Comparison of ENCODE assay signal across 10 cellular contexts in the genomic region with DNA sequence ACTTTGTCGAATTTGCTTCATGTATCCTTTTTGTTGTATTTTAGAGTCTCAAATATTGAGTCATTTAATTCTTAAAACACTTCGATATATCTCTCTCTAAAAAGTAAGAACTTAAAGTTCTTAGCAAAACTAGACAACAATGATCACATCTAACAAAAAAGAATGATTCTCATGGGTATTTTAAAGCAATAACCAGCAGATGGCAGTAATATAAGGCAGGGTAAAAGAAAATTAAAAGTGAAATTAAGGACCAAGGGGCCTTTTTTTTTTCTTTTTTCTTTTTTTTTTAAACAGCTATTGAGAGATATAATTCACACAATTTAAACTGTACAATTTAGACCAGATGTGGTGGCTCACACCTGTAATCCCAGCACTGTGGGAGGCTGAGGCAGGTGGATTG. TPM values are rescaled to one million over a fixed set of nuclear protein-coding genes. Genes with fewer than 3 reads are reported as not detected.
A peak's percentile ranks its signal among the peaks of the same experiment; 100 is the strongest.
DNase-seq lines count a peak whose midpoint lies in the region; ATAC-seq, FAIRE-seq and TF ChIP-seq lines count a peak whose summit lies in the region.
"Had no signal": no experiment of that assay in that cellular context is flagged by ENCODE, and none has a peak within 500 bp of the region (broad histone marks: within the 10 kb centered on the region; RNA-seq: fewer than 3 reads in every experiment).

No MANE protein-coding gene starts in this region.

- H3K4me3 ChIP-seq in AG09309 (ENCODE audit: control insufficient read depth, low read depth, low read length) (no peak overlapping the region), RWPE2 (ENCODE audit: severe bottlenecking) (no peak overlapping the region)

- DNase-seq in AG09309 (ENCODE audit: low read depth): no peak
- DNase-seq in GM18507 (ENCODE audit: extremely low spot score, insufficient read length, low read depth): no peak
- no peak for DNase-seq in RWPE2 (ENCODE audit: low spot score)
- DNase-seq in foreskin keratinocyte: no peak
- DNase-seq in left colon: no peak
- DNase-seq in DMS79 treated with DMSO at 0.1 percent for 48 hours (lab: John Stamatoyannopoulos, UW): no peak
- DNase-seq: SHP77 had no signal

- no peaks in the 10 kb centered on the region for H3K9me3 ChIP-seq in RWPE2 (ENCODE audit: severe bottlenecking)

- H3K4me1 ChIP-seq in RWPE2 (ENCODE audit: insufficient read depth, poor library complexity, severe bottlenecking) (no peaks in the 10 kb centered on the region), foreskin keratinocyte (no peaks in the 10 kb centered on the region)

- peak; percentile 23 for TF ChIP-seq CTCF in AG09309 (IDR thresholded peaks at IDR 0.05; ENCODE audit: control insufficient read depth, insufficient read depth, low read depth, low read length, missing control alignments)
- peak; percentile 73 for TF ChIP-seq CTCF in RWPE2 (IDR thresholded peaks at IDR 0.05; ENCODE audit: poor library complexity, severe bottlenecking)
- peak; percentile 60 for TF ChIP-seq CTCF in foreskin keratinocyte (conservative IDR thresholded peaks at IDR 0.05)

- H3K36me3 ChIP-seq in RWPE2 (ENCODE audit: low read depth): peaks cover 43% of the 10 kb centered on the region

- FAIRE-seq in GM18507 (lab: Jason Lieb, UNC): peak; percentile 29
- FAIRE-seq: keratinocyte had no signal

- intact Hi-C loops in left colon (cut with DNase I, micrococcal nuclease): loop anchor here in 1 of 2 donors (5.0 kb wide), 1 partner anchor 126 kb away; no protein-coding TSS in a partner anchor

- H3K27ac ChIP-seq in RWPE2 (ENCODE audit: poor library complexity, severe bottlenecking) (no peak overlapping the region), foreskin keratinocyte (no peak overlapping the region)

- no peaks in the 10 kb centered on the region for H3K27me3 ChIP-seq in RWPE2 (ENCODE audit: insufficient read depth, poor library complexity, severe bottlenecking)
- no peaks in the 10 kb centered on the region for H3K27me3 ChIP-seq in foreskin keratinocyte

- ATAC-seq in RWPE2 (ENCODE audit: low read depth) (no peak), foreskin keratinocyte (no peak), GM18870 (IDR thresholded peaks at IDR 0.05; ENCODE audit: unreplicated experiment) (no peak), left colon (no peak), HG03039 (IDR thresholded peaks at IDR 0.05; ENCODE audit: unreplicated experiment) (no peak)

RNA-seq across cellular contexts. Expression of gene AOX1, which starts 9.9 kb away (rescaled TPM):
- total RNA-seq in foreskin keratinocyte (7.6 and 16.8 TPM in 2 replicates), left colon (1 to 10 TPM; 5.7 to 8.7 TPM)
- polyA plus RNA-seq in foreskin keratinocyte: 2.6 and 5.3 TPM in 2 replicates

RNA-seq across cellular contexts. Expression of gene SGO2, which starts 50.0 kb away (rescaled TPM):
- total RNA-seq in foreskin keratinocyte (17.7 and 21.6 TPM in 2 replicates), left colon (1 to 10 TPM; 2.6 to 3.9 TPM)
- polyA plus RNA-seq in foreskin keratinocyte: 5.1 and 8.1 TPM in 2 replicates

Comparison
In these comparisons a context has a peak if more than half of its experiments do, and no peak if none do; other contexts are left out.
1. CTCF ChIP-seq: peak in every context shown above with its lines; median percentile 73 in RWPE2; 60 in foreskin keratinocyte; 23 in AG09309.